In the genomic region with DNA sequence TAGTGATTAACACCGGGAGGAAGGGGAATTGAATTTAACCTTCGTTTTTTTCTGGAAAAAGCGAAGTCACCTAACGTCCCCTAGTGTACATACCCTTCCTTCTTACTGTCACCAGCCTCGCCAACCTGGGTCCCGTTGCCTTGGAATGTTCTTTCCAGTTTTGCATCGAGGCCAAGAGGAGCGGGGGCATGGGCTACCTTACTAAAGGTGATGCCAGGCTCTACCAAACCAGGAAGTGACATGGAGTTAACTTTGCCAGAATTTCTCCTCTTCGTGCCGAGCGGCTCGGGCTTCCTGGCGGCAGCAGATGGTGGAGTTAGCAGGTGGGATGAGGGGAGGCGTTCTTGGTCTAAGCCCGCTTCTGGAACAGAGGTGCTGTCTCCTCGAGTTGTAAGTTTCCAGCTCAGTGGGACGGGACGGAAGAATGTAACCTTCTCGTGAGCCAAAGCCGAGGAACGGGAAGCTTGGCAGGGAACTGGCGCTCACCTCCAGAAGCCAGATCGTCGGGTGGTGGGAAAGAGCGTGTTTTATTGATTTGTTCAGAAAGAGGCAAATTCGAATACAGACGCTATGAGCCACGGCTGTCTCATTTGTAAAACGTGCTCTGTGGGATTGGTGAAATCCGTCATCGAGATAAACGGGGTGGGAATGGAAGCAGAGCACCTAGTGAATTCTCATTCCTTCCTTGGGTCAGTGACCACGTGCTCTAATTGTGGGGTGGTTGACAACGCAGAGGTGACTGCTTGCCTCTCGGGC, we compare ENCODE assay signal across 8 cellular contexts. TPM values are rescaled to one million over a fixed set of nuclear protein-coding genes. Genes with fewer than 3 reads are reported as not detected.
DNase-seq lines count a peak whose midpoint lies in the region; ATAC-seq and TF ChIP-seq lines count a peak whose summit lies in the region.

No MANE protein-coding gene starts in this region.

- POLR2A ChIA-PET in T-cell (lab: Charles Lee), result interaction anchor here (0.5 to 1.3 kb wide), 9 partner anchors 9 to 109 kb away, joined by 3 to 8 read pairs (median 4); no protein-coding TSS in a partner anchor

- intact Hi-C loops in esophagus muscularis mucosa (cut with DNase I), result loop anchor here (5.0 to 10.0 kb wide), 2 partner anchors 89 to 226 kb away; a partner anchor contains a TSS

- H3K4me3 Mint-ChIP-seq in T-helper 2 cell treated with Interferon-gamma antibody and Interleukin-4, amounts not matched to agents 5 μg/mL and 100 μg/mL, for 36 hours, result peak overlapping the region; percentile 97
- peak overlapping the region; percentile 92 to 99 (median 93) for H3K4me3 Mint-ChIP-seq in T-cell

- H2AFZ ChIP-seq in neuron (ENCODE audit: low read depth, low read length), result peak overlapping the region; percentile 55

- H3K4me3 ChIP-seq in esophagus muscularis mucosa, result peak overlapping the region; percentile 62 to 81 (median 71)
- H3K4me3 ChIP-seq in neuron (ENCODE audit: low read length), result peak overlapping the region; percentile 47

- no peaks in the 10 kb centered on the region for H3K27me3 Mint-ChIP-seq in T-helper 2 cell treated with Interferon-gamma antibody and Interleukin-4, amounts not matched to agents 5 μg/mL and 100 μg/mL, for 36 hours (ENCODE audit: low read depth)
- no peaks in the 10 kb centered on the region for H3K27me3 Mint-ChIP-seq in T-cell

- CTCF ChIA-PET in T-cell (lab: Charles Lee), result interaction anchor here (0.5 to 5.6 kb wide), 36 partner anchors 8 to 1711 kb away, joined by 3 to 59 read pairs (median 4); a partner anchor contains a TSS

- peak overlapping the region; percentile 78 for H3K27ac Mint-ChIP-seq in T-helper 2 cell treated with Interferon-gamma antibody and Interleukin-4, amounts not matched to agents 5 μg/mL and 100 μg/mL, for 36 hours
- peak overlapping the region; percentile 91 to 93 for H3K27ac Mint-ChIP-seq in T-cell

- no peak for TF ChIP-seq CTCF in esophagus muscularis mucosa (IDR thresholded peaks at IDR 0.05)

- no peaks in the 10 kb centered on the region for H3K9me3 Mint-ChIP-seq in T-helper 2 cell treated with Interferon-gamma antibody and Interleukin-4, amounts not matched to agents 5 μg/mL and 100 μg/mL, for 36 hours
- H3K9me3 Mint-ChIP-seq in T-cell, result no peaks in the 10 kb centered on the region

- H3K27me3 ChIP-seq in esophagus muscularis mucosa, result no peaks in the 10 kb centered on the region
- peaks cover 13% of the 10 kb centered on the region for H3K27me3 ChIP-seq in neuron (ENCODE audit: insufficient read depth, low read length)

- peak overlapping the region; percentile 22 to 50 (median 38) for H3K27ac ChIP-seq in esophagus muscularis mucosa (replicated peaks in 1 of 4)

- peaks cover 18% of the 10 kb centered on the region for H3K36me3 Mint-ChIP-seq in T-helper 2 cell treated with Interferon-gamma antibody and Interleukin-4, amounts not matched to agents 5 μg/mL and 100 μg/mL, for 36 hours (ENCODE audit: low read depth)
- H3K36me3 Mint-ChIP-seq in T-cell, result peaks cover 20% of the 10 kb centered on the region

- peaks cover 24 to 46% (median 36%) of the 10 kb centered on the region in 4 donors for H3K4me1 ChIP-seq in esophagus muscularis mucosa
- peaks cover 11% of the 10 kb centered on the region for H3K4me1 ChIP-seq in neuron (ENCODE audit: insufficient read depth, low read length)

- ATAC-seq in HG02870 (IDR thresholded peaks at IDR 0.05; ENCODE audit: unreplicated experiment) (peak; percentile 4), T-cell (replicated peaks in 1 of 4) (peak; percentile 8 to 15 (median 12))

- H3K36me3 ChIP-seq in esophagus muscularis mucosa, result peaks cover 0 to 18% (median 9%) of the 10 kb centered on the region in 4 donors
- no peaks in the 10 kb centered on the region for H3K36me3 ChIP-seq in neuron (ENCODE audit: insufficient read depth, low read length)

- H3K9me3 ChIP-seq in esophagus muscularis mucosa, result no peaks in the 10 kb centered on the region
- no peaks in the 10 kb centered on the region for H3K9me3 ChIP-seq in neuron (ENCODE audit: low read length)

- TF ChIP-seq POLR2A in esophagus muscularis mucosa (IDR thresholded peaks at IDR 0.05; ENCODE audit: low read depth), result no peak

- WGBS in esophagus muscularis mucosa, result 7% methylated on average over 33 of the region's 35 CpGs

- TF ChIP-seq EP300 in esophagus muscularis mucosa (IDR thresholded peaks at IDR 0.05), result no peak

- peaks cover 47% of the 10 kb centered on the region for H3K4me1 Mint-ChIP-seq in T-helper 2 cell treated with Interferon-gamma antibody and Interleukin-4, amounts not matched to agents 5 μg/mL and 100 μg/mL, for 36 hours (ENCODE audit: low read depth)
- peaks cover 67 to 80% (median 76%) of the 10 kb centered on the region in 3 donors for H3K4me1 Mint-ChIP-seq in T-cell

- DNase-seq in T-helper 2 cell treated with Interferon-gamma antibody and Interleukin-4, amounts not matched to agents 5 μg/mL and 100 μg/mL, for 36 hours (ENCODE audit: low spot score), result no peak
- DNase-seq in T-helper 2 cell (no peak), T-cell (no peak), esophagus muscularis mucosa (ENCODE audit: extremely low spot score) (no peak), AG08396 (ENCODE audit: low spot score) (no peak), DMS153 (lab: John Stamatoyannopoulos, UW) (no peak)

RNA-seq across cellular contexts. Expression of a gene that starts 0.5 kb away (rescaled TPM):
- total RNA-seq in T-cell (10 to 100 TPM; 49.0 to 71.4 (median 59.7) TPM), esophagus muscularis mucosa (10 to 100 TPM; 18.3 to 31.1 (median 26.6) TPM)

RNA-seq across cellular contexts. Expression of a gene that starts 2.5 kb away (rescaled TPM):
- total RNA-seq in T-cell, result 1 to 10 TPM; 3.4 to 5.6 (median 5.4) TPM
- 1 to 10 TPM; 2.2 to 5.6 (median 4.1) TPM for total RNA-seq in esophagus muscularis mucosa
